ENCODE assay signal across 16 cellular contexts in genomic region chr5:1337490-1338195, GRCh38. TPM values are rescaled to one million over a fixed set of nuclear protein-coding genes. Genes with fewer than 3 reads are reported as not detected.
A peak's percentile ranks its signal among the peaks of the same experiment; 100 is the strongest.
DNase-seq lines count a peak whose midpoint lies in the region; ATAC-seq and TF ChIP-seq lines count a peak whose summit lies in the region.
"Had no signal": no experiment of that assay in that cellular context is flagged by ENCODE, and none has a peak within 500 bp of the region (broad histone marks: within the 10 kb centered on the region; RNA-seq: fewer than 3 reads in every experiment).

No MANE protein-coding gene starts in this region.

- no peak overlapping the region for H3K18ac ChIP-seq in neuronal stem cell (ENCODE audit: low read length)

- H3K9ac ChIP-seq in OCI-LY1 (ENCODE audit: low read length) (no peak overlapping the region), duodenal mucosa (ENCODE audit: low read depth in 1 of 2, low read length in 2 of 2) (no peak overlapping the region), neuronal stem cell (ENCODE audit: low read depth, low read length, poor library complexity) (no peak overlapping the region)

- H3K9me2 ChIP-seq in DOHH2 (replicated peaks; ENCODE audit: control insufficient read depth, low read length), result no peaks in the 10 kb centered on the region
- H3K9me2 ChIP-seq in OCI-LY1 (ENCODE audit: low read depth, low read length), result no peaks in the 10 kb centered on the region

- no peak overlapping the region for H4K8ac ChIP-seq in neuronal stem cell (ENCODE audit: low read depth, low read length)

- H3K27ac ChIP-seq in DOHH2 (ENCODE audit: low read depth, low read length), result peak overlapping the region; percentile 64; the same call in 1 of the 2 replicates
- peak overlapping the region; percentile 81 for H3K27ac ChIP-seq in OCI-LY1 (ENCODE audit: low read depth, low read length, poor library complexity, severe bottlenecking)
- peak overlapping the region; percentile 30 for H3K27ac ChIP-seq in duodenal mucosa (ENCODE audit: low read depth, low read length)
- no peak overlapping the region for H3K27ac ChIP-seq in neuronal stem cell (replicated peaks; ENCODE audit: low read length)

- H3K9me3 ChIP-seq in DOHH2 (ENCODE audit: control insufficient read depth, insufficient read depth, low read length) (no peaks in the 10 kb centered on the region), OCI-LY1 (ENCODE audit: low read length) (no peaks in the 10 kb centered on the region), duodenal mucosa (ENCODE audit: control insufficient read depth in 1 of 2, low read length in 2 of 2) (no peaks in the 10 kb centered on the region), neuronal stem cell (replicated peaks in 1 of 2; ENCODE audit: control insufficient read depth in 2 of 2, insufficient read depth in 1 of 2, low read depth in 1 of 2, low read length in 2 of 2) (peaks cover 0 to 1% of the 10 kb centered on the region in 2 donors)

- H4K20me1 ChIP-seq in DOHH2 (ENCODE audit: control insufficient read depth, insufficient read depth, low read depth, low read length) (peaks cover 12% of the 10 kb centered on the region), OCI-LY1 (ENCODE audit: insufficient read depth, low read length) (no peaks in the 10 kb centered on the region)

- no peak overlapping the region for H3K4me3 ChIP-seq in DOHH2 (ENCODE audit: low read length)
- no peak overlapping the region for H3K4me3 ChIP-seq in OCI-LY1 (ENCODE audit: low read depth, low read length, poor library complexity, severe bottlenecking)
- H3K4me3 ChIP-seq in duodenal mucosa (ENCODE audit: low read depth in 1 of 2, low read length in 2 of 2), result peak overlapping the region in 1 of 2 donors; percentile 10
- no peak overlapping the region for H3K4me3 ChIP-seq in neuronal stem cell (ENCODE audit: low read length in 2 of 2)
- H3K4me3 ChIP-seq: GM23338 had no signal

- H3K27me3 ChIP-seq in DOHH2 (ENCODE audit: control insufficient read depth, low read length) (no peaks in the 10 kb centered on the region), OCI-LY1 (ENCODE audit: insufficient read depth, low read length) (no peaks in the 10 kb centered on the region), duodenal mucosa (ENCODE audit: control insufficient read depth in 1 of 2, insufficient read depth in 2 of 2, low read length in 2 of 2) (no peaks in the 10 kb centered on the region), neuronal stem cell (ENCODE audit: control insufficient read depth in 3 of 3, insufficient read depth in 3 of 3, low read depth in 1 of 3, low read length in 3 of 3) (no peaks in the 10 kb centered on the region)

- peaks cover 98% of the 10 kb centered on the region for H3K36me3 ChIP-seq in DOHH2 (ENCODE audit: control insufficient read depth, low read length)
- peaks cover 99% of the 10 kb centered on the region for H3K36me3 ChIP-seq in OCI-LY1 (ENCODE audit: insufficient read depth, low read length)
- peaks cover 53 to 94% of the 10 kb centered on the region in 2 donors for H3K36me3 ChIP-seq in duodenal mucosa (ENCODE audit: control insufficient read depth in 1 of 2, insufficient read depth in 2 of 2, low read length in 2 of 2)
- H3K36me3 ChIP-seq in neuronal stem cell (replicated peaks in 1 of 2; ENCODE audit: control insufficient read depth in 2 of 2, insufficient read depth in 2 of 2, low read length in 2 of 2), result peaks cover 64 to 89% of the 10 kb centered on the region in 2 donors

- ATAC-seq in HG03520 (IDR thresholded peaks at IDR 0.05; ENCODE audit: unreplicated experiment) (no peak), GM18520 (IDR thresholded peaks at IDR 0.05; ENCODE audit: unreplicated experiment) (no peak)
- ATAC-seq: GM23338, HCT116 had no signal

- H3K4me1 ChIP-seq in DOHH2 (ENCODE audit: control insufficient read depth, low read length) (peaks cover 60% of the 10 kb centered on the region), OCI-LY1 (ENCODE audit: insufficient read depth, low read length, severe bottlenecking) (peaks cover 41% of the 10 kb centered on the region), duodenal mucosa (ENCODE audit: control insufficient read depth in 1 of 2, insufficient read depth in 2 of 2, low read length in 2 of 2) (peaks cover 28 to 40% of the 10 kb centered on the region in 2 donors), neuronal stem cell (ENCODE audit: control insufficient read depth in 2 of 2, insufficient read depth in 1 of 2, low read depth in 1 of 2, low read length in 2 of 2) (no peaks in the 10 kb centered on the region)

- peak overlapping the region; percentile 42 for H3K4me2 ChIP-seq in DOHH2 (ENCODE audit: low read length)
- H3K4me2 ChIP-seq in OCI-LY1 (ENCODE audit: low read length), result peak overlapping the region; percentile 19; the same call in 1 of the 2 replicates
- H3K4me2 ChIP-seq in neuronal stem cell (ENCODE audit: insufficient read depth, low read length, poor library complexity, severe bottlenecking), result no peak overlapping the region
- H3K4me2 ChIP-seq: GM23338 had no signal

- H4K91ac ChIP-seq in neuronal stem cell (ENCODE audit: low read depth, low read length, poor library complexity), result no peak overlapping the region

- DNase-seq in neuronal stem cell (ENCODE audit: low spot score), result no peak
- no peak for DNase-seq in NOMO-1 treated with dmso at 0.1 percent for 144 hours (lab: John Stamatoyannopoulos, UW; ENCODE audit: unreplicated experiment)
- DNase-seq: ACHN, DMS79 treated with DMSO at 0.1 percent for 48 hours, KBM-7, NCI-H187 treated with DMSO at 0.1 percent for 48 hours, NCI-H345, NCI-H524 treated with DMSO at 0.1 percent for 48 hours had no signal

- H3F3A ChIP-seq in DOHH2 (ENCODE audit: control insufficient read depth, insufficient read depth) (peaks cover 19% of the 10 kb centered on the region), OCI-LY1 (ENCODE audit: insufficient read depth, low read length) (no peaks in the 10 kb centered on the region)

- TF ChIP-seq CTCF in DOHH2 (IDR thresholded peaks at IDR 0.05; ENCODE audit: low read depth, low read length, poor library complexity, severe bottlenecking), result no peak
- TF ChIP-seq CTCF in OCI-LY1 (IDR thresholded peaks at IDR 0.05; ENCODE audit: low read length), result no peak

- H2BK15ac ChIP-seq in neuronal stem cell (ENCODE audit: low read length), result no peak overlapping the region

- H2BK120ac ChIP-seq in neuronal stem cell (ENCODE audit: low read depth, low read length), result no peak overlapping the region

- no peak overlapping the region for H2BK5ac ChIP-seq in neuronal stem cell (ENCODE audit: low read length)

- no CpG with 5 or more reads among the region's 22 CpGs for WGBS in neuronal stem cell (ENCODE audit: extremely low coverage in 2 of 2, insufficient read length in 2 of 2, insufficient replicate concordance in 1 of 2), 2 donors

- H3K79me2 ChIP-seq in DOHH2 (ENCODE audit: control insufficient read depth, low read length) (peaks cover 95% of the 10 kb centered on the region), OCI-LY1 (ENCODE audit: insufficient read depth, low read length) (no peaks in the 10 kb centered on the region)

- no peak overlapping the region for H3K23ac ChIP-seq in neuronal stem cell (ENCODE audit: low read depth, low read length, poor library complexity)

- no peak overlapping the region for H2AFZ ChIP-seq in OCI-LY1 (ENCODE audit: low read length)
- H2AFZ ChIP-seq in neuronal stem cell (ENCODE audit: low read length), result no peak overlapping the region
- H2AFZ ChIP-seq: GM23338 had no signal

- H3K14ac ChIP-seq in neuronal stem cell (ENCODE audit: low read length), result peak overlapping the region; percentile 38

- no peak overlapping the region for H2AK5ac ChIP-seq in neuronal stem cell (ENCODE audit: low read depth, low read length)

- H3K4ac ChIP-seq in neuronal stem cell (ENCODE audit: low read length), result no peak overlapping the region

- no peak overlapping the region for H2BK12ac ChIP-seq in neuronal stem cell (ENCODE audit: low read length)

- H3K79me1 ChIP-seq in neuronal stem cell (ENCODE audit: low read depth, low read length), result peaks cover 3% of the 10 kb centered on the region

RNA-seq across cellular contexts. Expression of gene CLPTM1L, which starts 7.3 kb away (rescaled TPM):
- polyA plus RNA-seq in neuronal stem cell (2013, experiment 1 of 2), result 49.2 TPM
- polyA plus RNA-seq in neuronal stem cell (2013, experiment 2 of 2), result 50.1 TPM

RNA-seq across cellular contexts. Expression of gene TERT, which starts 42.8 kb away (rescaled TPM):
- 2.5 TPM for polyA plus RNA-seq in neuronal stem cell (2013, experiment 1 of 2)
- polyA plus RNA-seq in neuronal stem cell (2013, experiment 2 of 2), result 2.5 TPM
- polyA plus RNA-seq: CD14-positive monocyte had no signal
